16 cellular contexts compared by ENCODE assay signal in the genomic region with DNA sequence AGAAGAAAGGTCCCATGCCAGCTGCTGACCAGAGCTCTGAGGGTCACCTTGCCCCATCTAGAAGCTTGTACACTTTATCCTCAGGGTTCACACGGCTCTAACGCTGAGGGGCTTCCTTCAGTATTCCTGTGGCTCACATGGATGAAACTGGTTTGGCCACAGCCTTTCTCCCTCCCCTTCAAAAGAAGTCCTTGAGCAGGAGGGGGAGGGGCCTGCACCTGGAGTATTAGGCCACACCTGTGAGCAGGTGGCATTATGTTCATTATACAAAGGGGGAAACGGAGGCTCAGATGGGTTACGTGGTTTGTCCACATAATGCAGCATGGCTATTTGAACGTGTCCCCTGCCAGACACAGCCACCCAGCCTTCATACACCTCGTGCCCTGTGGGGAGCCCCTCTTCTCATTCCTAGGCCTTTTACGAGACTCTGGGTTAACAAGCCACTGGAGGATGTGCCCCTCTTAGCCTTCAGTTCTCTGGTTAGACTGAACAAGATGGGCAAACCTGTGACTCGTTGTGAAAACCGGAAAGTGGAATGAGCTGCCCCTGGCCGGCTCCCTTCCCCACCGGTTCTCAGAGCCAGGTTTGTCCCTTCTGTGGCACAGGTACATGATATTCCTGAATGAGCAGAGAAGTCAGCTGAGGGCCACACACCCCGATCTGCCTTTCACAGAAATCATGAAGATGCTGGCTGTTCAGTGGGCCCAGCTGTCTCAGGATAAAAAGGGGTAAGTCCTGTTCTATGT. TPM values are rescaled to one million over a fixed set of nuclear protein-coding genes. Genes with fewer than 3 reads are reported as not detected.
DNase-seq lines count a peak whose midpoint lies in the region; ATAC-seq and TF ChIP-seq lines count a peak whose summit lies in the region.
"Had no signal": no experiment of that assay in that cellular context is flagged by ENCODE, and none has a peak within 500 bp of the region (broad histone marks: within the 10 kb centered on the region; RNA-seq: fewer than 3 reads in every experiment).

No MANE protein-coding gene starts in this region.

- H3K36me3 ChIP-seq in stomach, result no peaks in the 10 kb centered on the region

- H3K4me3 ChIP-seq in stomach, result no peak overlapping the region

- H3K9me3 ChIP-seq in stomach, result peaks cover 0 to 4% (median 2%) of the 10 kb centered on the region in 4 donors

- TF ChIP-seq POLR2A in stomach (IDR thresholded peaks at IDR 0.05), result no peak

- TF ChIP-seq CTCF in stomach (IDR thresholded peaks at IDR 0.05), result no peak

- no peak for ATAC-seq in HG03457 (IDR thresholded peaks at IDR 0.05; ENCODE audit: unreplicated experiment)
- ATAC-seq: PC-3 had no signal

- intact Hi-C loops in stomach (cut with DNase I; ENCODE audit: low total_unique reads), result no loop called here

- TF ChIP-seq EP300 in stomach (IDR thresholded peaks at IDR 0.05), result no peak

- peaks cover 0 to 49% (median 10%) of the 10 kb centered on the region in 3 donors for H3K27me3 ChIP-seq in stomach

- peak; percentile 49 for DNase-seq in NCI-H748 (lab: John Stamatoyannopoulos, UW; ENCODE audit: unreplicated experiment)
- DNase-seq in NCI-H748 treated with DMSO at 0.1 percent for 48 hours (lab: John Stamatoyannopoulos, UW), result no peak
- peak; percentile 7 for DNase-seq in DMS79 (lab: John Stamatoyannopoulos, UW)
- peak; percentile 3 for DNase-seq in NCI-H69 (lab: John Stamatoyannopoulos, UW)
- DNase-seq in stomach, result peak; percentile 17
- no peak for DNase-seq in NCI-H1694 treated with DMSO at 0.1 percent for 48 hours (lab: John Stamatoyannopoulos, UW)
- DNase-seq in GM19238 (ENCODE audit: insufficient read length, low spot score), result no peak
- DNase-seq: CD4-positive, alpha-beta T cell; Kasumi-1; NCI-H1105 treated with DMSO at 0.1 percent for 48 hours; NCI-H2081 treated with DMSO at 0.1 percent for 48 hours; NCI-H446 treated with DMSO at 0.1 percent for 48 hours; NK-92 treated with Interleukin-12 subunit alpha and Interleukin-12 subunit beta, amount 100 ng/mL, for 24 hours; PC-3 had no signal

- no peak overlapping the region for H3K27ac ChIP-seq in stomach

- WGBS in stomach, 5 donors, result 65 to 75% (median 72%) methylated on average over 10 to 12 of the region's 12 CpGs

- no peaks in the 10 kb centered on the region for H3K4me1 ChIP-seq in stomach

RNA-seq across cellular contexts. Expression of a gene that starts 27.2 kb away (rescaled TPM):
- 10 to 100 TPM in 1 of 5 donors, under 1 TPM in 2, not detected in 2; 0.18 to 10.3 (median 0.87) TPM for total RNA-seq in stomach
- polyA plus RNA-seq in stomach, result under 1 TPM; 0.40 to 0.62 (median 0.46) TPM
- total RNA-seq: SK-MEL-5 had no signal

RNA-seq across cellular contexts. Expression of a gene that starts 42.1 kb away (rescaled TPM):
- 10 to 100 TPM; 13.8 to 60.7 (median 22.3) TPM for total RNA-seq in stomach
- 10 to 100 TPM in 1 of 3 donors, 1 to 10 TPM in 2; 4.1 to 11.6 (median 6.2) TPM for polyA plus RNA-seq in stomach

Comparison
In these comparisons a context has a peak if more than half of its experiments do, and no peak if none do; other contexts are left out.
1. DNase-seq: peak in NCI-H748 (single experiment), DMS79 (single experiment), NCI-H69 (single experiment) and stomach (single experiment); none in NCI-H748 treated with DMSO at 0.1 percent for 48 hours (single experiment), NCI-H1694 treated with DMSO at 0.1 percent for 48 hours (single experiment) and GM19238 (single experiment).